In the genomic region with DNA sequence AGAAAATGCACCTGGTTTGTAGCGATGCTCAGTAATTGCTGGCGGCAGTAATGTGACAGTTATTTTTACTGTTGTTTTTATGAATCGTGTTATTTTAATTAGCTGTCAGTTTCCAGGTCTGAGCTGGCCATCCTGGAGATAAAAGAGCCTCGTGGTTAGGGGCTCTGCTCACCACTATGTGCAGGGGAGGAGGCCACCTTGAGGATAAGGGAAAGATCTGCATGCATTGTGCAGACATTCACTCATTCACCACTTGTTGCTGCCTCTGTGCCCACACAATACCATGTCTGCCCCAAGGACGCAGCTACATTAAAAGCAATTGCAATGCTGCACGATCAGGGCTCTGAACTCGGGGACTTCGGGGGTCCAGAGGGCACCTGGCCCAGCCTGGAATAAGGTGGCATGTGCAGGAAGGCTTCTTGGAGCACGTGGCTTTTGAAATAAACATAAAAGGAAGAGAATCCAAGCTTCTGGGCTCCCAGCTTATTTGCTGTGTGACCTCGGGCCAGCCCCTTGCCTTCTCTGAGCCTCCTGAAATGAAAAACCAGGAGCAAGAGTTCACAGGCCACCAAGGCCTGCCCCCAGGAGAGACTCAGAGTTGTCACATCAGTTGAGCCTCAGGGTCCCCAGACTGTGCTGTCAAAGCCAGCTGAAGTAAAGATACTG, we compare ENCODE assay signal across 10 cellular contexts. TPM values are rescaled to one million over a fixed set of nuclear protein-coding genes. Genes with fewer than 3 reads are reported as not detected.
DNase-seq lines count a peak whose midpoint lies in the region; ATAC-seq and TF ChIP-seq lines count a peak whose summit lies in the region.
"Had no signal": no experiment of that assay in that cellular context is flagged by ENCODE, and none has a peak within 500 bp of the region (broad histone marks: within the 10 kb centered on the region; RNA-seq: fewer than 3 reads in every experiment).

No MANE protein-coding gene starts in this region.

- no peak for ATAC-seq in left lobe of liver
- no peak for ATAC-seq in GM21786 (IDR thresholded peaks at IDR 0.05; ENCODE audit: unreplicated experiment)

- no peak overlapping the region for H3K4me3 Mint-ChIP-seq in endodermal cell
- H3K4me3 Mint-ChIP-seq in neural crest cell: no peak overlapping the region

- H3K27ac Mint-ChIP-seq in endodermal cell (no peak overlapping the region), neural crest cell (ENCODE audit: unreplicated experiment) (no peak overlapping the region)

- H3K36me3 Mint-ChIP-seq in endodermal cell (ENCODE audit: low read depth): no peaks in the 10 kb centered on the region
- H3K36me3 Mint-ChIP-seq in neural crest cell (ENCODE audit: low read depth): no peaks in the 10 kb centered on the region

- no peaks in the 10 kb centered on the region for H3K4me1 Mint-ChIP-seq in endodermal cell
- H3K4me1 Mint-ChIP-seq in neural crest cell: peaks cover 5% of the 10 kb centered on the region

- H3K27me3 Mint-ChIP-seq in endodermal cell (ENCODE audit: insufficient read depth) (no peaks in the 10 kb centered on the region), neural crest cell (ENCODE audit: low read depth) (no peaks in the 10 kb centered on the region)

- TF ChIP-seq CTCF in BJ (IDR thresholded peaks at IDR 0.05; ENCODE audit: insufficient read depth, low read depth, low read length): peak; percentile 11; the same call in 1 of the 2 replicates
- peak; percentile 62 for TF ChIP-seq CTCF in endodermal cell (conservative IDR thresholded peaks at IDR 0.05)
- peak; percentile 31 for TF ChIP-seq CTCF in neural crest cell (conservative IDR thresholded peaks at IDR 0.05)

- POLR2A ChIA-PET in BJ (lab: Charles Lee): no interaction called here

- 68% methylated on average over 8 to 10 of the region's 10 CpGs for WGBS in endodermal cell (ENCODE audit: insufficient coverage in 1 of 2, insufficient read length in 1 of 2), 2 experiments

- no peaks in the 10 kb centered on the region for H3K9me3 ChIP-seq in MG63
- no peaks in the 10 kb centered on the region for H3K9me3 ChIP-seq in endodermal cell (ENCODE audit: control insufficient read depth, low read length)
- H3K9me3 ChIP-seq: adrenal gland had no signal

- CTCF ChIA-PET in BJ (lab: Yijun Ruan, JAX): no interaction called here

- no peak for DNase-seq in BJ (ENCODE audit: low read depth)
- DNase-seq in MG63: peak; percentile 26
- peak; percentile 64 for DNase-seq in endodermal cell
- no peak for DNase-seq in neural crest cell (ENCODE audit: low read depth, low spot score)
- no peak for DNase-seq in left lobe of liver (ENCODE audit: low spot score)
- no peak for DNase-seq in cerebellar cortex (ENCODE audit: low spot score)
- no peak for DNase-seq in SW 1271 (lab: John Stamatoyannopoulos, UW)
- DNase-seq: activated CD8-positive, alpha-beta memory T cell treated with anti-CD3 and anti-CD28 coated beads, Interleukin-2, amount 50 U/mL, for 4 hours had no signal

- H3K27me3 ChIP-seq in BJ (ENCODE audit: control insufficient read depth, insufficient read depth, low read length) (no peaks in the 10 kb centered on the region; the same call in 1 of the 2 replicates), MG63 (no peaks in the 10 kb centered on the region), endodermal cell (ENCODE audit: control insufficient read depth, insufficient read depth, low read length, poor library complexity, severe bottlenecking) (no peaks in the 10 kb centered on the region)
- H3K27me3 ChIP-seq: adrenal gland had no signal

- H3K4me1 ChIP-seq in endodermal cell (ENCODE audit: control insufficient read depth, insufficient read depth, low read length): no peaks in the 10 kb centered on the region
- H3K4me1 ChIP-seq: adrenal gland had no signal

- no peak overlapping the region for H3K27ac ChIP-seq in endodermal cell (ENCODE audit: low read depth, low read length)
- H3K27ac ChIP-seq: adrenal gland had no signal

- H3K9me3 Mint-ChIP-seq in endodermal cell (no peaks in the 10 kb centered on the region), neural crest cell (no peaks in the 10 kb centered on the region)

- H3K36me3 ChIP-seq in BJ (ENCODE audit: control insufficient read depth, insufficient read depth, low read length): no peaks in the 10 kb centered on the region
- no peaks in the 10 kb centered on the region for H3K36me3 ChIP-seq in MG63
- no peaks in the 10 kb centered on the region for H3K36me3 ChIP-seq in endodermal cell (ENCODE audit: control insufficient read depth, insufficient read depth, low read length)
- H3K36me3 ChIP-seq: adrenal gland had no signal

- H3K4me3 ChIP-seq in BJ (ENCODE audit: low read depth, low read length) (no peak overlapping the region), MG63 (no peak overlapping the region), endodermal cell (ENCODE audit: low read length) (no peak overlapping the region)
- H3K4me3 ChIP-seq: adrenal gland had no signal

- H3K9ac ChIP-seq in endodermal cell (ENCODE audit: extremely low read depth, low read length, poor library complexity, severe bottlenecking): no peak overlapping the region

RNA-seq across cellular contexts. Expression of gene SHISAL1, which starts 44.7 kb away (rescaled TPM):
- 0.28 and 0.34 TPM in 2 replicates for polyA plus RNA-seq in BJ (2011; rRNA removed)
- polyA minus RNA-seq in BJ (2011; rRNA and poly(A)+ RNA removed): 0.36 and 0.38 TPM in 2 replicates
- 37.9 and 49.6 TPM in 2 replicates for total RNA-seq in MG63 (2014; rRNA removed; shearing (Covaris generic); ENCODE audit: low replicate concordance)
- under 1 TPM; 0.42 to 0.95 TPM for total RNA-seq in endodermal cell
- polyA plus RNA-seq in endodermal cell (2013, experiment 1 of 2): 2.8 TPM
- 3.2 TPM for polyA plus RNA-seq in endodermal cell (2013, experiment 2 of 2)
- total RNA-seq in neural crest cell: 4.2 and 4.3 TPM in 2 replicates
- total RNA-seq in left lobe of liver: 0.10 TPM

Comparison
In these comparisons a context has a peak if more than half of its experiments do, and no peak if none do; other contexts are left out.
1. DNase-seq: peak in MG63 (single experiment) and endodermal cell (single experiment); none in BJ (single experiment), neural crest cell (single experiment), left lobe of liver (single experiment), cerebellar cortex (single experiment) and SW 1271 (0 of 2).
2. CTCF ChIP-seq: peak in every context shown above with its lines; median percentile 62 in endodermal cell; 31 in neural crest cell; 11 in BJ.